ENCODE assay signal across 8 cellular contexts in the genomic region with DNA sequence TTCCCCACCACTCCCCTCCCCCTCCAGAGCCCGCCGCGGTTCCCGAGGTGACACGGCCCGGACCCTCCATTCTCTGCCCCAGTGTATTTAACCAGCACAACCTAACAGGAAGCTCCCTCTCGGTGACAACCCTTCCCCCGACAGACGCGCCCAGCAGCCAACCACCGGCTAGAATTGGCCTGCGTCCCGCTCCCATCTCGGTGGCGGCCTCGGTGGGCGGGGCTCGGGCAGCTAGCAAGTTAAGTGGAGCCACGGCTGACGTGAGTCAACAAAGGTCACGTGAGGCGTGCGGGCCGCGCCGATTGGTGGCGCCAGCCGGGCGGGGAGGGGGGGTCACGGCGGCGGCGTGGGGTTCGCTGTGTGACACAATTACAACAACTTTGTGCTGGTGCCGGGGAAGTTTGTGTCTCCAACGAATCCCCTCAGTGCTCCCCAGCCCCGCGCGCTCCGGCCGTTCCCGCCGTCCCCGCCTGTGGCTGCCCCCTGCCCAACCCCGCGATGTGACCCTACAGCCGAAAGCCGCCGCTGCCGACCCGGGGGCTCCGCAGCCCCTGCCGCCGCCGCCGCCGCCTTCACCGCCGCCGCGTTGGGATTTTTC. TPM values are rescaled to one million over a fixed set of nuclear protein-coding genes. Genes with fewer than 3 reads are reported as not detected.
DNase-seq lines count a peak whose midpoint lies in the region; ATAC-seq lines count a peak whose summit lies in the region.

KDM6A (plus strand) TSS at position 372 of the 598 bp plus-strand sequence. CDS start 364 bp downstream, outside the sequence.

- peak; percentile 89 for ATAC-seq in GM21381 (IDR thresholded peaks at IDR 0.05; ENCODE audit: unreplicated experiment)

- peak within 1 kb of the TSS; percentile 82 for H3K4me3 ChIP-seq in NT2/D1 (ENCODE audit: insufficient read length, low read depth)

- H3K9me3 ChIP-seq in NT2/D1 (ENCODE audit: insufficient read depth, low read length): no peaks in the 10 kb centered on the region

- in situ Hi-C loops in endometrial microvascular endothelial cells (cut with HindIII; ENCODE audit: inconsistent ontology term, low pct_unique_long_range_greater_than_20kb, low sequenced_read_pairs): no loop called here

- peak within 1 kb of the TSS; percentile 92 for H3K9ac ChIP-seq in NT2/D1 (ENCODE audit: insufficient read length, low read depth)

- DNase-seq in COR-L47 (lab: John Stamatoyannopoulos, UW) (peak; percentile 89), HUDEP-2 (lab: John Stamatoyannopoulos, UW; ENCODE audit: unreplicated experiment in 76 of 76) (peak; percentile 11 to 95 (median 91)), NT2/D1 (ENCODE audit: low read depth, low spot score) (peak; percentile 96), mesenteric fat pad (ENCODE audit: low spot score) (peak; percentile 100)
- DNase-seq in activated CD8-positive, alpha-beta memory T cell treated with anti-CD3 and anti-CD28 coated beads, Interleukin-2, amount 50 U/mL, for 24 hours (ENCODE audit: extremely low read depth): peak; percentile 83
- peak; percentile 80 for DNase-seq in stimulated activated CD8-positive, alpha-beta memory T cell treated with anti-CD3 and anti-CD28 coated beads, Interleukin-15, amount 100 ng/mL, for 24 hours (ENCODE audit: low read depth)

- H3K4me1 ChIP-seq in NT2/D1 (ENCODE audit: insufficient read depth, insufficient read length): no peaks in the 10 kb centered on the region

- H3K27me3 ChIP-seq in NT2/D1 (ENCODE audit: insufficient read depth, insufficient read length): no peaks in the 10 kb centered on the region

- no peaks in the 10 kb centered on the region for H3K36me3 ChIP-seq in NT2/D1 (ENCODE audit: insufficient read depth, insufficient read length, low read length)

RNA-seq across cellular contexts. Expression of gene KDM6A, which starts in this region (rescaled TPM):
- 10.4 TPM for total RNA-seq in endometrial microvascular endothelial cells (ENCODE audit: inconsistent ontology term)
- 28.4 TPM for total RNA-seq in mesenteric fat pad

Comparison
In these comparisons a context has a peak if more than half of its experiments do, and no peak if none do; other contexts are left out.
1. Peak in every context shown above with its lines: DNase-seq, ATAC-seq and H3K4me3 ChIP-seq.